In genomic region chr11:58592760-58593472, GRCh38 we compare ENCODE assay signal across 11 cellular contexts. TPM values are rescaled to one million over a fixed set of nuclear protein-coding genes. Genes with fewer than 3 reads are reported as not detected.
DNase-seq lines count a peak whose midpoint lies in the region; ATAC-seq and TF ChIP-seq lines count a peak whose summit lies in the region.
"Had no signal": no experiment of that assay in that cellular context is flagged by ENCODE, and none has a peak within 500 bp of the region (broad histone marks: within the 10 kb centered on the region; RNA-seq: fewer than 3 reads in every experiment).

No MANE protein-coding gene starts in this region.

- peaks cover 6% of the 10 kb centered on the region; the same call in 1 of the 2 replicates for H3K4me1 ChIP-seq in HEK293 (ENCODE audit: control insufficient read depth, insufficient read depth, low read length)

- no peaks in the 10 kb centered on the region for H3K27me3 Mint-ChIP-seq in activated T-cell treated with anti-CD3 and anti-CD28 coated beads, Interleukin-2, amount 50 U/mL, for 24 hours
- H3K27me3 Mint-ChIP-seq in mesothelial cell of epicardium (ENCODE audit: low read depth): no peaks in the 10 kb centered on the region

- H3K4me1 Mint-ChIP-seq in activated T-cell treated with anti-CD3 and anti-CD28 coated beads, Interleukin-2, amount 50 U/mL, for 24 hours (ENCODE audit: low read depth): peaks cover 84% of the 10 kb centered on the region
- peaks cover 8% of the 10 kb centered on the region for H3K4me1 Mint-ChIP-seq in mesothelial cell of epicardium

- no peak overlapping the region for H3K27ac ChIP-seq in HEK293 (ENCODE audit: extremely low read depth, low read depth, low read length)

- CTCF ChIA-PET in HEK293 (lab: Yijun Ruan, JAX): no interaction called here
- CTCF ChIA-PET in GM10248 (lab: Yijun Ruan, JAX): interaction anchor here (1.3 to 2.2 kb wide), 5 partner anchors 9 to 60 kb away, joined by 3 to 6 read pairs (median 5); no protein-coding TSS in a partner anchor

- peaks cover 0 to 17% of the 10 kb centered on the region in 2 experiments; a peak in 1 of 3 replicates for H3K36me3 ChIP-seq in HEK293 (ENCODE audit: control insufficient read depth in 2 of 2, insufficient read depth in 1 of 2, low read length in 2 of 2)

- no peak for TF ChIP-seq CTCF in HEK293 (tag by site-specific recombination; IDR thresholded peaks at IDR 0.05)
- no peak for TF ChIP-seq CTCF in mesothelial cell of epicardium (IDR thresholded peaks at IDR 0.05; ENCODE audit: unreplicated experiment)
- no peak for TF ChIP-seq CTCF in GM10248 (IDR thresholded peaks at IDR 0.05; ENCODE audit: control extremely low read depth, extremely low read depth, low read depth, missing control alignments)

- H3K4me3 ChIP-seq in HEK293 (ENCODE audit: low read depth, low read length): no peak overlapping the region

- POLR2A ChIA-PET in HEK293 (lab: Yijun Ruan, JAX) (no interaction called here), GM10248 (lab: Yijun Ruan, JAX) (no interaction called here)

- no peaks in the 10 kb centered on the region for H3K9me3 Mint-ChIP-seq in activated T-cell treated with anti-CD3 and anti-CD28 coated beads, Interleukin-2, amount 50 U/mL, for 24 hours
- H3K9me3 Mint-ChIP-seq in mesothelial cell of epicardium: no peaks in the 10 kb centered on the region
- H3K9me3 Mint-ChIP-seq: HFFc6 had no signal

- no peak for ATAC-seq in HG02973 (IDR thresholded peaks at IDR 0.05; ENCODE audit: unreplicated experiment)

- peak overlapping the region; percentile 79 for H3K27ac Mint-ChIP-seq in activated T-cell treated with anti-CD3 and anti-CD28 coated beads, Interleukin-2, amount 50 U/mL, for 24 hours
- H3K27ac Mint-ChIP-seq in mesothelial cell of epicardium: peak overlapping the region; percentile 23

- DNase-seq in COLO668 (lab: John Stamatoyannopoulos, UW; ENCODE audit: unreplicated experiment) (peak; percentile 26), mesothelial cell of epicardium (ENCODE audit: low spot score in 2 of 2, unreplicated experiment in 2 of 2) (no peak), GM10248 (ENCODE audit: extremely low spot score) (no peak), germinal center (ENCODE audit: low spot score) (no peak)
- peak; percentile 60 for DNase-seq in activated T-cell treated with anti-CD3 and anti-CD28 coated beads, Interleukin-2, amount 50 U/mL, for 24 hours
- DNase-seq: aorta, DMS79 treated with DMSO at 0.1 percent for 48 hours, HFFc6, kidney had no signal

- H3K36me3 Mint-ChIP-seq in activated T-cell treated with anti-CD3 and anti-CD28 coated beads, Interleukin-2, amount 50 U/mL, for 24 hours (ENCODE audit: low read depth): peaks cover 89% of the 10 kb centered on the region
- H3K36me3 Mint-ChIP-seq in mesothelial cell of epicardium: peaks cover 7% of the 10 kb centered on the region

- H3K4me3 Mint-ChIP-seq in activated T-cell treated with anti-CD3 and anti-CD28 coated beads, Interleukin-2, amount 50 U/mL, for 24 hours: no peak overlapping the region
- no peak overlapping the region for H3K4me3 Mint-ChIP-seq in mesothelial cell of epicardium
- H3K4me3 Mint-ChIP-seq: HFFc6 had no signal

- H3K9me3 ChIP-seq in HEK293 (ENCODE audit: control insufficient read depth, insufficient read depth, low read depth, low read length): no peaks in the 10 kb centered on the region

TF ChIP-seq in HEK293, 187 proteins besides CTCF, POLR2A, EP300 and RAD21:
- TF ChIP-seq ZNF600 (tag by site-specific recombination; IDR thresholded peaks at IDR 0.05) (0 out of 2 replicates have a peak, but pooled peaks have one; percentile 13), SCRT1 (tag by site-specific recombination; IDR thresholded peaks at IDR 0.05; ENCODE audit: borderline replicate concordance) (no peak), KLF17 (tag by site-specific recombination; IDR thresholded peaks at IDR 0.05) (no peak), PRDM1 (tag by site-specific recombination; IDR thresholded peaks at IDR 0.05) (peak; percentile 65; the same call in 1 of the 2 replicates), ZFHX2 (tag by site-specific recombination; conservative IDR thresholded peaks at IDR 0.05) (peak; percentile 26; the same call in 1 of the 2 replicates)

RNA-seq across cellular contexts. Expression of gene ZFP91, which starts 14.1 kb away (rescaled TPM):
- 39.6 to 41.0 TPM (median 39.7 TPM) in 3 replicates for total RNA-seq in mesothelial cell of epicardium

RNA-seq across cellular contexts. Expression of gene LPXN, which starts 17.3 kb away (rescaled TPM):
- 5.1 to 6.2 TPM (median 5.8 TPM) in 3 replicates for total RNA-seq in mesothelial cell of epicardium

RNA-seq across cellular contexts. Expression of gene CNTF, which starts 29.5 kb away (rescaled TPM):
- total RNA-seq in mesothelial cell of epicardium: 2.5 to 2.7 TPM (median 2.7 TPM) in 3 replicates

Comparison
In these comparisons a context has a peak if more than half of its experiments do, and no peak if none do; other contexts are left out.
1. DNase-seq: peak in COLO668 (single experiment) and activated T-cell treated with anti-CD3 and anti-CD28 coated beads, Interleukin-2, amount 50 U/mL, for 24 hours (single experiment); none in mesothelial cell of epicardium (0 of 2), GM10248 (single experiment) and germinal center (single experiment).